In the genomic region with DNA sequence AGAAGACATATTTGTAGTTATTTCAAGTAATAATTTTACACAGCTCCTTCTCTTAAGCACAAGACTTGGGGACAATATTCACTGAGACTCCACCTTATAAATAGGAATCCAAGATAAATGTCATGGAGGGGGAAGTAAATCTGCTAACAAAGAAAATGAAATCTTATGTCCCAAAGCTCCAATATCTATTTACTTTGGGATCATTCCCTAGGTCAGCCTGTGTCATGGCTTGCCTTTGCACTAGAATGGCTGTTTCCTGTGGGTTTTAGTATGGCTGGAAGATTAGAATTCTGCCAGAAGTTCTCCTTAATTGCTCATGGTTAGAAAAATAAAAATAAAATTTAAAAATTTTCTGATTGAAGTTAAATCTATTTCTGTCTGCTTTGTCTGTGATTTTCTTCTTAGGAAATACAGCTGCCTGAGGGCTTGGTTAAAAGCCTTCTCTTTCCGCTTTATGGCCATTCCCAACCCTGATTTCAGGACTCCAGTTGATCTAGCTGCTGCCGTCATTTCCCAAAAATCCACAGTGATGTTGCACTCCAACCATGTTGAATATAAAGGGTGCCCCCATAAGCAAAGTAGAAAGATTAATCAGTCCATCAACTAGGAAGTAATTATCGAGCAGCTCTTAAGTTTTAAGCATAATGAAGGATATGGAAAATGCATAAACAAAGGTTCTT, we compare ENCODE assay signal across 1 cellular context.
TF ChIP-seq lines count a peak whose summit lies in the region.

No MANE protein-coding gene starts in this region.

TF ChIP-seq in IMR-90, 13 proteins besides CTCF, POLR2A, EP300 and RAD21:
- TF ChIP-seq NFE2L2 (IDR thresholded peaks at IDR 0.05; ENCODE audit: low read depth, low read length) = no peak
- no peak for TF ChIP-seq RCOR1 (IDR thresholded peaks at IDR 0.05; ENCODE audit: insufficient replicate concordance, low read length)
- TF ChIP-seq BHLHE40 (IDR thresholded peaks at IDR 0.05; ENCODE audit: low read depth, low read length) = no peak
- TF ChIP-seq, protein P1, sequence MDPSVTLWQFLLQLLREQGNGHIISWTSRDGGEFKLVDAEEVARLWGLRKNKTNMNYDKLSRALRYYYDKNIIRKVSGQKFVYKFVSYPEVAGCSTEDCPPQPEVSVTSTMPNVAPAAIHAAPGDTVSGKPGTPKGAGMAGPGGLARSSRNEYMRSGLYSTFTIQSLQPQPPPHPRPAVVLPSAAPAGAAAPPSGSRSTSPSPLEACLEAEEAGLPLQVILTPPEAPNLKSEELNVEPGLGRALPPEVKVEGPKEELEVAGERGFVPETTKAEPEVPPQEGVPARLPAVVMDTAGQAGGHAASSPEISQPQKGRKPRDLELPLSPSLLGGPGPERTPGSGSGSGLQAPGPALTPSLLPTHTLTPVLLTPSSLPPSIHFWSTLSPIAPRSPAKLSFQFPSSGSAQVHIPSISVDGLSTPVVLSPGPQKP (IDR thresholded peaks at IDR 0.05; ENCODE audit: borderline replicate concordance, low read depth, low read length) = no peak
- TF ChIP-seq MAFK (IDR thresholded peaks at IDR 0.05; ENCODE audit: low read depth, low read length) = no peak
- TF ChIP-seq, protein P2, sequence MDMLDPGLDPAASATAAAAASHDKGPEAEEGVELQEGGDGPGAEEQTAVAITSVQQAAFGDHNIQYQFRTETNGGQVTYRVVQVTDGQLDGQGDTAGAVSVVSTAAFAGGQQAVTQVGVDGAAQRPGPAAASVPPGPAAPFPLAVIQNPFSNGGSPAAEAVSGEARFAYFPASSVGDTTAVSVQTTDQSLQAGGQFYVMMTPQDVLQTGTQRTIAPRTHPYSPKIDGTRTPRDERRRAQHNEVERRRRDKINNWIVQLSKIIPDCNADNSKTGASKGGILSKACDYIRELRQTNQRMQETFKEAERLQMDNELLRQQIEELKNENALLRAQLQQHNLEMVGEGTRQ (IDR thresholded peaks at IDR 0.05; ENCODE audit: low read depth, low read length) = no peak
- TF ChIP-seq MXI1 (IDR thresholded peaks at IDR 0.05; ENCODE audit: borderline replicate concordance, low read depth, low read length) = no peak
- TF ChIP-seq FOS (IDR thresholded peaks at IDR 0.05; ENCODE audit: low read depth, low read length) = no peak
- no peak for TF ChIP-seq CHD1 (IDR thresholded peaks at IDR 0.05; ENCODE audit: low read depth, low read length)
- no peak for TF ChIP-seq SMC3 (IDR thresholded peaks at IDR 0.05; ENCODE audit: low read depth, low read length)
- TF ChIP-seq RFX5 (IDR thresholded peaks at IDR 0.05; ENCODE audit: low read depth, low read length) = no peak
